Comparison of ENCODE assay signal across 15 cellular contexts in the genomic region with DNA sequence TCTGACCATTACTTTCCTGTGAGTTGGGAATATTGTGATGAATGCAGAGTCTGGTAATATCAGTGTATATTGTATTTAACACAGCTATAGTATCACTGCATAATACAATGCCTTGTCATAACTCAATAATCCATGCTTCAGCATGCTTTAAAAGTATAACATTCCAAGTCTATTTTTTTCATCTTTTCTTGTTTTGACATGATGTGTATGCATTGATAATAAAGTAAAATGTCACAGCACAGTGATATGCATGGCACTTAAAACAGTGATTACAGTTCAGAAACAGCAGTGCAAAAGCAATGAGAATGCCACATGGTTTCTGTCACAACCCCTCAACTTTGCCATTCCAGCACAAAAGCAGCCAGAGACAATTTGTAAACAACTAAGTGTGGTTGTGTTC.
"Had no signal": no experiment of that assay in that cellular context is flagged by ENCODE, and none has a peak within 500 bp of the region (broad histone marks: within the 10 kb centered on the region; RNA-seq: fewer than 3 reads in every experiment).

No MANE protein-coding gene starts in this region.

- H2AFZ ChIP-seq: neural progenitor cell had no signal

- H3K4me2 ChIP-seq: neural progenitor cell had no signal

- H3K27me3 ChIP-seq: dorsolateral prefrontal cortex, neural progenitor cell, right atrium auricular region, spleen, tibial nerve, upper lobe of left lung had no signal

- H3K36me3 ChIP-seq: neural progenitor cell, prostate gland, right atrium auricular region, spleen, thoracic aorta, tibial nerve, upper lobe of left lung had no signal

- DNase-seq: dorsolateral prefrontal cortex; effector CD4-positive, alpha-beta T cell; kidney; mesenchymal stem cell; mucosa of descending colon; naive B cell; spleen; stimulated activated CD4-positive, alpha-beta T cell treated with anti-CD3 and anti-CD28 coated beads, Interleukin-4, amount 100 ng/mL, for 4 hours; stimulated activated naive CD8-positive, alpha-beta T cell treated with anti-CD3 and anti-CD28 coated beads, Interleukin-15, Interleukin-2, amounts not matched to agents 100 U/mL and 50 U/mL, for 24 hours; upper lobe of left lung had no signal

- H3K4me1 ChIP-seq: prostate gland had no signal

- H3K9ac ChIP-seq: neural progenitor cell had no signal

- H3K4me3 ChIP-seq: dorsolateral prefrontal cortex, mucosa of descending colon, neural progenitor cell, prostate gland, right atrium auricular region, spleen, thoracic aorta, tibial nerve, upper lobe of left lung had no signal

- H3K27ac ChIP-seq: neural progenitor cell, prostate gland, right atrium auricular region, spleen, thoracic aorta, tibial nerve, upper lobe of left lung had no signal

- H3K9me3 ChIP-seq: mucosa of descending colon, prostate gland, right atrium auricular region, thoracic aorta, tibial nerve, upper lobe of left lung had no signal
